22 cellular contexts compared by ENCODE assay signal in the genomic region with DNA sequence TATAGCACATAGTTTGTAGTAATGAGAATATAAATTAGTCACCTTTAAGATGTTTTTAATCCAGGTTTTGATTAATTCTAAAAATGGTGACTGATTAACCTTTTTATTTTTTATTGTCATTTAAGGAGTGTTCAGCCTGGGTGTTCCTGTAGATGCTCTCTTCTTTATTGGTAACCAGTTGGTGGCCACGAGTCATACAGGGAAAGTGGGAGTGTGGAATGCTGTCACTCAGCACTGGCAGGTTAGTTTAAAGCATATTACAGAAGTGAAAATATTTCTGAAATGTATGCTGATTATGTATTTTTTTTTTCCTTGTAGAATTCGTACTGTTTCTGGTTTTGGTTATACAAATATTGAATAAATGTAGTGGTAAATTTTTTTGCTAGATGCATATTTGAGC. TPM values are rescaled to one million over a fixed set of nuclear protein-coding genes. Genes with fewer than 3 reads are reported as not detected.
DNase-seq lines count a peak whose midpoint lies in the region; ATAC-seq and TF ChIP-seq lines count a peak whose summit lies in the region.
"Had no signal": no experiment of that assay in that cellular context is flagged by ENCODE, and none has a peak within 500 bp of the region (broad histone marks: within the 10 kb centered on the region; RNA-seq: fewer than 3 reads in every experiment).

No MANE protein-coding gene starts in this region.

- no peak overlapping the region for H3K4me2 ChIP-seq in trophoblast cell (ENCODE audit: low read length)
- H3K4me2 ChIP-seq: BLaER1 had no signal

- no peak overlapping the region for H3K9ac ChIP-seq in trophoblast cell (ENCODE audit: low read length)
- H3K9ac ChIP-seq: BLaER1 had no signal

- H3K27me3 Mint-ChIP-seq in brain = no peaks in the 10 kb centered on the region

- H2BK120ac ChIP-seq in trophoblast cell (ENCODE audit: insufficient read depth, low read length, poor library complexity) = no peak overlapping the region

- H3K14ac ChIP-seq in trophoblast cell (ENCODE audit: low read length) = no peak overlapping the region

- DNase-seq in EL (peak; percentile 23), LHCN-M2 (ENCODE audit: low read depth) (peak; percentile 13), trophoblast cell (peak; percentile 35 to 76)
- no peak for DNase-seq in stimulated activated CD4-positive, alpha-beta T cell treated with anti-CD3 and anti-CD28 coated beads, Interleukin-4, amount 100 ng/mL, for 24 hours
- DNase-seq: activated CD4-positive, alpha-beta T cell treated with anti-CD3 and anti-CD28 coated beads, Interleukin-2, amount 50 U/mL, for 1 hour; activated CD8-positive, alpha-beta memory T cell treated with anti-CD3 and anti-CD28 coated beads, Interleukin-2, amount 50 U/mL, for 48 hours; anterior cingulate cortex; cerebellar nuclear complex; effector CD8-positive, alpha-beta T cell; H7; head of caudate nucleus; KBM-7; NCI-H1105 treated with DMSO at 0.1 percent for 48 hours; NCI-H2107; NCI-H510A treated with DMSO at 0.1 percent for 48 hours; right cardiac atrium; Right ventricle myocardium superior; testis had no signal

- no peak overlapping the region for H4K8ac ChIP-seq in trophoblast cell (ENCODE audit: low read depth, low read length)

- H3K4me3 Mint-ChIP-seq in brain = no peak overlapping the region

- no peak overlapping the region for H4K91ac ChIP-seq in trophoblast cell (ENCODE audit: low read depth, low read length)

- no peak overlapping the region for H2BK5ac ChIP-seq in trophoblast cell (ENCODE audit: low read depth, low read length, poor library complexity)

- no peak overlapping the region for H2AFZ ChIP-seq in trophoblast cell (ENCODE audit: insufficient read depth, low read length, poor library complexity)

- H2BK12ac ChIP-seq in trophoblast cell (ENCODE audit: low read length) = no peak overlapping the region

- no CpG with 5 or more reads among the region's 2 CpGs for WGBS in trophoblast cell (ENCODE audit: extremely low coverage, insufficient coverage, insufficient read length)

- H4K12ac ChIP-seq in trophoblast cell (ENCODE audit: low read depth, low read length) = no peak overlapping the region

- no peak overlapping the region for H3K18ac ChIP-seq in trophoblast cell (ENCODE audit: low read length)

- peaks cover 63% of the 10 kb centered on the region for H3K36me3 Mint-ChIP-seq in brain

- no peak overlapping the region for H3K27ac ChIP-seq in trophoblast cell (ENCODE audit: low read depth, low read length)
- H3K27ac ChIP-seq: BLaER1, testis had no signal

- H3K36me3 ChIP-seq in trophoblast cell (ENCODE audit: control insufficient read depth in 1 of 2, insufficient read depth in 2 of 2, low read length in 2 of 2) = peaks cover 0 to 3% of the 10 kb centered on the region in 2 experiments

- no peaks in the 10 kb centered on the region for H3K79me1 ChIP-seq in trophoblast cell (ENCODE audit: low read length)

- peaks cover 0 to under 1% of the 10 kb centered on the region in 2 experiments for H3K4me1 ChIP-seq in trophoblast cell (ENCODE audit: control insufficient read depth in 1 of 2, insufficient read depth in 2 of 2, low read length in 2 of 2)

- no peak overlapping the region for H3K4ac ChIP-seq in trophoblast cell (ENCODE audit: low read depth, low read length)

- H3K27me3 ChIP-seq in trophoblast cell (ENCODE audit: insufficient read depth, low read length) = no peaks in the 10 kb centered on the region
- H3K27me3 ChIP-seq: BLaER1, testis had no signal

- H3K4me1 Mint-ChIP-seq in brain = peaks cover 27% of the 10 kb centered on the region

- peak overlapping the region in 3 of 5 experiments; percentile 29 to 55 (median 32) for H3K27ac Mint-ChIP-seq in brain

- H3K4me3 ChIP-seq in trophoblast cell (ENCODE audit: low read depth, low read length) = no peak overlapping the region
- H3K4me3 ChIP-seq: BLaER1, testis had no signal

- H3K9me3 Mint-ChIP-seq in brain = peaks cover 5 to 9% (median 5%) of the 10 kb centered on the region in 5 experiments

- no peaks in the 10 kb centered on the region for H3K9me3 ChIP-seq in trophoblast cell (ENCODE audit: insufficient read depth, low read depth, low read length)
- H3K9me3 ChIP-seq: BLaER1, testis had no signal

- no peak overlapping the region for H2AK5ac ChIP-seq in trophoblast cell (ENCODE audit: low read length)

- no peak for ATAC-seq in HG02759 (IDR thresholded peaks at IDR 0.05; ENCODE audit: unreplicated experiment)
- no peak for ATAC-seq in HG03469 (IDR thresholded peaks at IDR 0.05; ENCODE audit: unreplicated experiment)
- ATAC-seq: right cardiac atrium had no signal

- no peaks in the 10 kb centered on the region for H3K79me2 ChIP-seq in trophoblast cell (ENCODE audit: control insufficient read depth, insufficient read depth, low read length, poor library complexity)

- no peak overlapping the region for H3K23ac ChIP-seq in trophoblast cell (ENCODE audit: low read length)

- no peak for TF ChIP-seq CTCF in brain (conservative IDR thresholded peaks at IDR 0.05)

RNA-seq across cellular contexts. Expression of a gene that starts 28.1 kb away (rescaled TPM):
- 34.8 and 42.1 TPM in 2 replicates for total RNA-seq in LHCN-M2 (2014; rRNA removed)
- 11.9 TPM for polyA plus RNA-seq in LHCN-M2 (2012)
- 31.8 TPM for polyA plus RNA-seq in brain (ENCODE audit: insufficient read depth, low read depth, low replicate concordance)
- 20.6 and 21.5 TPM in 2 replicates for polyA plus RNA-seq in trophoblast cell (2013)
